ENCODE assay signal across 8 cellular contexts in genomic region chr11:75583710-75584658, GRCh38. TPM values are rescaled to one million over a fixed set of nuclear protein-coding genes. Genes with fewer than 3 reads are reported as not detected.
DNase-seq lines count a peak whose midpoint lies in the region; ATAC-seq and TF ChIP-seq lines count a peak whose summit lies in the region.

No MANE protein-coding gene starts in this region.

- peak overlapping the region; percentile 56 for H3K4me3 Mint-ChIP-seq in T-helper 1 cell treated with Interleukin-12 subunit alpha and Interleukin-12 subunit beta and Interleukin-4 antibody, amounts not matched to agents 30 μg/mL and 1 μg/mL, for 36 hours
- peak overlapping the region; percentile 67 for H3K4me3 Mint-ChIP-seq in activated naive CD8-positive, alpha-beta T cell treated with anti-CD3 and anti-CD28 coated beads, Interleukin-2, amount 50 U/mL, for 24 hours

- H3K27ac Mint-ChIP-seq in T-helper 1 cell treated with Interleukin-12 subunit alpha and Interleukin-12 subunit beta and Interleukin-4 antibody, amounts not matched to agents 30 μg/mL and 1 μg/mL, for 36 hours = no peak overlapping the region
- peak overlapping the region; percentile 53 for H3K27ac Mint-ChIP-seq in activated naive CD8-positive, alpha-beta T cell treated with anti-CD3 and anti-CD28 coated beads, Interleukin-2, amount 50 U/mL, for 24 hours

- no peaks in the 10 kb centered on the region for H3K9me3 Mint-ChIP-seq in T-helper 1 cell treated with Interleukin-12 subunit alpha and Interleukin-12 subunit beta and Interleukin-4 antibody, amounts not matched to agents 30 μg/mL and 1 μg/mL, for 36 hours
- H3K9me3 Mint-ChIP-seq in activated naive CD8-positive, alpha-beta T cell treated with anti-CD3 and anti-CD28 coated beads, Interleukin-2, amount 50 U/mL, for 24 hours = no peaks in the 10 kb centered on the region

- peaks cover 57% of the 10 kb centered on the region for H3K27me3 Mint-ChIP-seq in T-helper 1 cell treated with Interleukin-12 subunit alpha and Interleukin-12 subunit beta and Interleukin-4 antibody, amounts not matched to agents 30 μg/mL and 1 μg/mL, for 36 hours (ENCODE audit: low read depth)
- no peaks in the 10 kb centered on the region for H3K27me3 Mint-ChIP-seq in activated naive CD8-positive, alpha-beta T cell treated with anti-CD3 and anti-CD28 coated beads, Interleukin-2, amount 50 U/mL, for 24 hours

- ATAC-seq in activated naive CD8-positive, alpha-beta T cell treated with anti-CD3 and anti-CD28 coated beads, Interleukin-2, amount 50 U/mL, for 24 hours = no peak
- ATAC-seq in GM21786 (IDR thresholded peaks at IDR 0.05; ENCODE audit: unreplicated experiment) = no peak

- H3K4me3 ChIP-seq in cardiac muscle cell = peak overlapping the region; percentile 33

- DNase-seq in T-helper 1 cell (no peak), NCI-H128 (lab: John Stamatoyannopoulos, UW; ENCODE audit: unreplicated experiment) (peak; percentile 27), cardiac muscle cell (ENCODE audit: low read depth in 1 of 2, low spot score in 1 of 2) (peak; percentile 76 to 92), nucleus accumbens (lab: John Stamatoyannopoulos, UW) (peak in 51 of 56 donors; percentile 18 to 80 (median 63)), NCI-H2029 (lab: John Stamatoyannopoulos, UW) (no peak)
- no peak for DNase-seq in activated naive CD8-positive, alpha-beta T cell treated with anti-CD3 and anti-CD28 coated beads, Interleukin-2, amount 50 U/mL, for 24 hours

- no peaks in the 10 kb centered on the region for H3K36me3 ChIP-seq in cardiac muscle cell

- H3K4me1 ChIP-seq in cardiac muscle cell (ENCODE audit: low read depth) = peaks cover 14% of the 10 kb centered on the region

- no peaks in the 10 kb centered on the region for H3K9me3 ChIP-seq in cardiac muscle cell (ENCODE audit: low read depth)

- TF ChIP-seq CTCF in cardiac muscle cell (IDR thresholded peaks at IDR 0.05; ENCODE audit: low read depth, low read length) = peak; percentile 2

- H3K4me1 Mint-ChIP-seq in T-helper 1 cell treated with Interleukin-12 subunit alpha and Interleukin-12 subunit beta and Interleukin-4 antibody, amounts not matched to agents 30 μg/mL and 1 μg/mL, for 36 hours (ENCODE audit: low read depth) = peaks cover 10% of the 10 kb centered on the region
- H3K4me1 Mint-ChIP-seq in activated naive CD8-positive, alpha-beta T cell treated with anti-CD3 and anti-CD28 coated beads, Interleukin-2, amount 50 U/mL, for 24 hours = peaks cover 19% of the 10 kb centered on the region

- no peaks in the 10 kb centered on the region for H3K36me3 Mint-ChIP-seq in T-helper 1 cell treated with Interleukin-12 subunit alpha and Interleukin-12 subunit beta and Interleukin-4 antibody, amounts not matched to agents 30 μg/mL and 1 μg/mL, for 36 hours (ENCODE audit: low read depth)
- no peaks in the 10 kb centered on the region for H3K36me3 Mint-ChIP-seq in activated naive CD8-positive, alpha-beta T cell treated with anti-CD3 and anti-CD28 coated beads, Interleukin-2, amount 50 U/mL, for 24 hours (ENCODE audit: low read depth)

- peak overlapping the region; percentile 83 for H3K27ac ChIP-seq in cardiac muscle cell

- no peaks in the 10 kb centered on the region for H3K27me3 ChIP-seq in cardiac muscle cell

RNA-seq across cellular contexts. Expression of gene SERPINH1, which starts 21.9 kb away (rescaled TPM):
- total RNA-seq in cardiac muscle cell = 955 and 1,181 TPM in 2 replicates
- 441 and 444 TPM in 2 replicates for polyA plus RNA-seq in cardiac muscle cell

RNA-seq across cellular contexts. Expression of gene GDPD5, which starts 58.2 kb away (rescaled TPM):
- total RNA-seq in cardiac muscle cell = 5.8 and 19.4 TPM in 2 replicates
- 6.6 and 16.6 TPM in 2 replicates for polyA plus RNA-seq in cardiac muscle cell

Comparison
In these comparisons a context has a peak if more than half of its experiments do, and no peak if none do; other contexts are left out.
1. DNase-seq: peak in NCI-H128 (single experiment), cardiac muscle cell (2 of 2) and nucleus accumbens (51 of 56); none in T-helper 1 cell (0 of 5), activated naive CD8-positive, alpha-beta T cell treated with anti-CD3 and anti-CD28 coated beads, Interleukin-2, amount 50 U/mL, for 24 hours (single experiment) and NCI-H2029 (single experiment).